8 cellular contexts compared by ENCODE assay signal in genomic region chr5:16615737-16616535, GRCh38. TPM values are rescaled to one million over a fixed set of nuclear protein-coding genes. Genes with fewer than 3 reads are reported as not detected.
DNase-seq lines count a peak whose midpoint lies in the region; ATAC-seq and TF ChIP-seq lines count a peak whose summit lies in the region.

No MANE protein-coding gene starts in this region.

- DNase-seq in CD8-positive, alpha-beta memory T cell, result no peak
- DNase-seq in activated B cell treated with CpG ODN at 0.5 μM for 24 hours, result no peak
- DNase-seq in prostate gland (ENCODE audit: low spot score), result no peak
- no peak for DNase-seq in occipital lobe (lab: John Stamatoyannopoulos, UW)
- no peak for DNase-seq in central memory CD4-positive, alpha-beta T cell
- no peak for DNase-seq in AG20443 (ENCODE audit: low spot score)

- H3K36me3 Mint-ChIP-seq in CD8-positive, alpha-beta memory T cell, result peaks cover 0 to 17% (median 6%) of the 10 kb centered on the region in 3 donors
- H3K36me3 Mint-ChIP-seq in activated B cell treated with CpG ODN at 0.5 μM for 24 hours (ENCODE audit: low read depth), result peaks cover 2% of the 10 kb centered on the region

- H3K36me3 ChIP-seq in CD8-positive, alpha-beta memory T cell (ENCODE audit: insufficient read depth, low read length), result no peaks in the 10 kb centered on the region
- H3K36me3 ChIP-seq in gastroesophageal sphincter (no peaks in the 10 kb centered on the region), prostate gland (no peaks in the 10 kb centered on the region)

- peak; percentile 5 for ATAC-seq in HG02642 (IDR thresholded peaks at IDR 0.05; ENCODE audit: poor library complexity, unreplicated experiment)
- no peak for ATAC-seq in activated B cell treated with CpG ODN at 0.5 μM for 24 hours (ENCODE audit: low read depth)
- no peak for ATAC-seq in gastroesophageal sphincter

- no peak for TF ChIP-seq POLR2A in gastroesophageal sphincter (IDR thresholded peaks at IDR 0.05)
- TF ChIP-seq POLR2A in prostate gland (IDR thresholded peaks at IDR 0.05), result no peak

- H3K4me1 ChIP-seq in CD8-positive, alpha-beta memory T cell (ENCODE audit: insufficient read depth, low read length), result peaks cover 35% of the 10 kb centered on the region
- peaks cover 0 to 28% (median 10%) of the 10 kb centered on the region in 3 donors for H3K4me1 ChIP-seq in gastroesophageal sphincter
- H3K4me1 ChIP-seq in prostate gland (replicated peaks), result no peaks in the 10 kb centered on the region

- H3K27me3 Mint-ChIP-seq in CD8-positive, alpha-beta memory T cell, result no peaks in the 10 kb centered on the region
- H3K27me3 Mint-ChIP-seq in activated B cell treated with CpG ODN at 0.5 μM for 24 hours, result peaks cover 17% of the 10 kb centered on the region

- POLR2A ChIA-PET in CD8-positive, alpha-beta memory T cell (lab: Charles Lee), result interaction anchor here (1.2 to 2.8 kb wide), 3 partner anchors 11 to 160 kb away, joined by 3 to 12 read pairs (median 5); no protein-coding TSS in a partner anchor
- POLR2A ChIA-PET in activated B cell treated with CpG ODN at 0.5 μM for 24 hours (lab: Charles Lee), result interaction anchor here (0.6 to 1.1 kb wide), 5 partner anchors 13 to 577 kb away, joined by 3 to 6 read pairs (median 3); partner anchors contain the start of gene ZNF622

- CTCF ChIA-PET in CD8-positive, alpha-beta memory T cell (lab: Charles Lee), result interaction anchor here (2.2 kb wide), 1 partner anchor 51 kb away, joined by 10 read pairs; no protein-coding TSS in a partner anchor
- CTCF ChIA-PET in activated B cell treated with CpG ODN at 0.5 μM for 24 hours (lab: Charles Lee), result interaction anchor here (1.5 kb wide), 1 partner anchor 10 kb away, joined by 3 read pairs; no protein-coding TSS in a partner anchor

- H3K9me3 ChIP-seq in CD8-positive, alpha-beta memory T cell (ENCODE audit: low read length), result no peaks in the 10 kb centered on the region
- no peaks in the 10 kb centered on the region for H3K9me3 ChIP-seq in gastroesophageal sphincter
- no peaks in the 10 kb centered on the region for H3K9me3 ChIP-seq in prostate gland

- no peak for TF ChIP-seq EP300 in gastroesophageal sphincter (IDR thresholded peaks at IDR 0.05)

- no peaks in the 10 kb centered on the region for H3K9me3 Mint-ChIP-seq in CD8-positive, alpha-beta memory T cell
- H3K9me3 Mint-ChIP-seq in activated B cell treated with CpG ODN at 0.5 μM for 24 hours, result no peaks in the 10 kb centered on the region

- peak overlapping the region; percentile 22 for H3K27ac ChIP-seq in CD8-positive, alpha-beta memory T cell (ENCODE audit: low read depth, low read length)
- H3K27ac ChIP-seq in gastroesophageal sphincter (peak overlapping the region in 3 of 4 donors; percentile 65 to 82 (median 77)), prostate gland (peak overlapping the region; percentile 70 to 71)

- H3K27ac Mint-ChIP-seq in CD8-positive, alpha-beta memory T cell, result peak overlapping the region; percentile 87 to 98 (median 95)
- H3K27ac Mint-ChIP-seq in activated B cell treated with CpG ODN at 0.5 μM for 24 hours, result peak overlapping the region; percentile 64

- H3K4me3 ChIP-seq in CD8-positive, alpha-beta memory T cell (ENCODE audit: low read length), result peak overlapping the region; percentile 46
- H3K4me3 ChIP-seq in gastroesophageal sphincter, result peak overlapping the region; percentile 60 to 76
- H3K4me3 ChIP-seq in prostate gland, result peak overlapping the region; percentile 71 to 77

- H3K4me1 Mint-ChIP-seq in CD8-positive, alpha-beta memory T cell, result peaks cover 40 to 48% (median 46%) of the 10 kb centered on the region in 3 donors
- H3K4me1 Mint-ChIP-seq in activated B cell treated with CpG ODN at 0.5 μM for 24 hours, result peaks cover 12% of the 10 kb centered on the region

- peak overlapping the region in 6 of 7 donors; percentile 90 to 96 (median 94) for H3K4me3 Mint-ChIP-seq in CD8-positive, alpha-beta memory T cell
- H3K4me3 Mint-ChIP-seq in activated B cell treated with CpG ODN at 0.5 μM for 24 hours, result peak overlapping the region; percentile 84

- no peaks in the 10 kb centered on the region for H3K27me3 ChIP-seq in CD8-positive, alpha-beta memory T cell (ENCODE audit: insufficient read depth, low read length, poor library complexity, severe bottlenecking)
- H3K27me3 ChIP-seq in gastroesophageal sphincter, result no peaks in the 10 kb centered on the region
- H3K27me3 ChIP-seq in prostate gland (replicated peaks; ENCODE audit: insufficient read depth), result no peaks in the 10 kb centered on the region

- intact Hi-C loops in activated B cell treated with CpG ODN at 0.5 μM for 24 hours (cut with micrococcal nuclease), result loop anchor here (2.0 kb wide), 1 partner anchor 59 kb away; no protein-coding TSS in a partner anchor
- intact Hi-C loops in prostate gland (cut with DNase I), result no loop called here

- 37 to 40% methylated on average over 5 to 11 of the region's 31 CpGs for WGBS in gastroesophageal sphincter (ENCODE audit: low coverage in 1 of 2), 2 donors
- WGBS in prostate gland, result 13% methylated on average over 31 of the region's 31 CpGs

- TF ChIP-seq CTCF in activated B cell treated with CpG ODN at 0.5 μM for 24 hours (IDR thresholded peaks at IDR 0.05) (no peak), gastroesophageal sphincter (IDR thresholded peaks at IDR 0.05) (no peak), prostate gland (IDR thresholded peaks at IDR 0.05) (no peak)

RNA-seq across cellular contexts. Expression of gene RETREG1, which starts 0.9 kb away (rescaled TPM):
- 10 to 100 TPM; 11.4 to 12.1 TPM for total RNA-seq in CD8-positive, alpha-beta memory T cell
- 48.1 TPM for polyA plus RNA-seq in CD8-positive, alpha-beta memory T cell
- total RNA-seq in activated B cell treated with CpG ODN at 0.5 μM for 24 hours (3.3 and 3.5 TPM in 2 replicates), gastroesophageal sphincter (10 to 100 TPM in 3 of 4 donors, 1 to 10 TPM in 1; 7.3 to 21.3 (median 15.7) TPM), prostate gland (10 to 100 TPM; 13.5 to 18.4 TPM), occipital lobe (71.3 TPM)

Comparison
In these comparisons a context has a peak if more than half of its experiments do, and no peak if none do; other contexts are left out.
1. H3K27ac ChIP-seq: peak in every context shown above with its lines; median percentile 77 in gastroesophageal sphincter; 70 in prostate gland; 22 in CD8-positive, alpha-beta memory T cell.